Comparison of ENCODE assay signal across 8 cellular contexts in the genomic region with DNA sequence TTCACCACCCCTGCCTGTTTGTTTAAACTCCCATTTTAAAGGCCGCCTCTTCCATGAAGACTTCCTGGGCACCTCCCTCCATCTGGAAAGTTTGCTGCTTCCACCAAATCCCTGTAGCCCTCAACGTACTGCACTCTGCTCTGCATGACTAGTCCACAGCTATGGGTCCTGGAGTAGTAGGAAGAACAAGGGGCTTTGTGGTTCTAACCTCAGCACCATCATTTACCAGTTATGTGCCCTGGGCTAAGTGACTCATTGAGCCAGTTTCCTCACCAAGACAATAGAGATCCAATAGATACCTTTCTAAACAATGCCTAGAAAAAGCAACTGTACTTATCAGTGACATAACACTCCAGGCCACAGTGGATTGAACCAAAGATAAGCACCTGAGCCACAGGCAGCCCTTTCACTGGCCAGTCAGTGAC. TPM values are rescaled to one million over a fixed set of nuclear protein-coding genes. Genes with fewer than 3 reads are reported as not detected.
A peak's percentile ranks its signal among the peaks of the same experiment; 100 is the strongest.
DNase-seq lines count a peak whose midpoint lies in the region; ATAC-seq and TF ChIP-seq lines count a peak whose summit lies in the region.

No MANE protein-coding gene starts in this region.

- CTCF ChIA-PET in HEK293T (lab: Yijun Ruan, JAX), result no interaction called here

- DNase-seq in GM03348 (ENCODE audit: low spot score) (peak; percentile 78), RPMI7951 (ENCODE audit: low read depth) (peak; percentile 98), coronary artery (ENCODE audit: low spot score) (no peak), renal cortical epithelial cell (ENCODE audit: low read depth) (peak; percentile 100), HEK293T (ENCODE audit: extremely low spot score) (no peak), anterior cingulate cortex (lab: John Stamatoyannopoulos, UW) (no peak), NCI-H524 treated with DMSO at 0.1 percent for 48 hours (lab: John Stamatoyannopoulos, UW) (no peak)

- H3K4me3 ChIP-seq in coronary artery, result no peak overlapping the region

- no peak for TF ChIP-seq CTCF in coronary artery (IDR thresholded peaks at IDR 0.05)

- POLR2A ChIA-PET in HEK293T (lab: Yijun Ruan, JAX), result no interaction called here

- no peak for ATAC-seq in GM21723 (IDR thresholded peaks at IDR 0.05; ENCODE audit: unreplicated experiment)

- peak overlapping the region; percentile 76 to 90 for H3K27ac ChIP-seq in coronary artery

TF ChIP-seq in HEK293T, 16 proteins besides CTCF, POLR2A, EP300 and RAD21:
- TF ChIP-seq, protein P1, sequence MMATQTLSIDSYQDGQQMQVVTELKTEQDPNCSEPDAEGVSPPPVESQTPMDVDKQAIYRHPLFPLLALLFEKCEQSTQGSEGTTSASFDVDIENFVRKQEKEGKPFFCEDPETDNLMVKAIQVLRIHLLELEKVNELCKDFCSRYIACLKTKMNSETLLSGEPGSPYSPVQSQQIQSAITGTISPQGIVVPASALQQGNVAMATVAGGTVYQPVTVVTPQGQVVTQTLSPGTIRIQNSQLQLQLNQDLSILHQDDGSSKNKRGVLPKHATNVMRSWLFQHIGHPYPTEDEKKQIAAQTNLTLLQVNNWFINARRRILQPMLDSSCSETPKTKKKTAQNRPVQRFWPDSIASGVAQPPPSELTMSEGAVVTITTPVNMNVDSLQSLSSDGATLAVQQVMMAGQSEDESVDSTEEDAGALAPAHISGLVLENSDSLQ (IDR thresholded peaks at IDR 0.05), result no peak
- TF ChIP-seq BHLHE40 (IDR thresholded peaks at IDR 0.05; ENCODE audit: borderline replicate concordance) (no peak), L3MBTL2 (conservative IDR thresholded peaks at IDR 0.05) (no peak), ARNT (IDR thresholded peaks at IDR 0.05) (no peak), ELF4 (IDR thresholded peaks at IDR 0.05) (no peak), FOXM1 (IDR thresholded peaks at IDR 0.05; ENCODE audit: borderline replicate concordance) (no peak), CTBP1 (IDR thresholded peaks at IDR 0.05; ENCODE audit: borderline replicate concordance) (no peak), ZNF384 (IDR thresholded peaks at IDR 0.05) (no peak), SUZ12 (IDR thresholded peaks at IDR 0.05) (no peak), FOXK2 (IDR thresholded peaks at IDR 0.05) (no peak), LEF1 (IDR thresholded peaks at IDR 0.05; ENCODE audit: borderline replicate concordance) (no peak), NFRKB (IDR thresholded peaks at IDR 0.05) (no peak), TARDBP (IDR thresholded peaks at IDR 0.05) (no peak), HDGF (IDR thresholded peaks at IDR 0.05; ENCODE audit: borderline replicate concordance) (no peak), FOXA1 (IDR thresholded peaks at IDR 0.05) (no peak), SP1 (IDR thresholded peaks at IDR 0.05) (no peak)

RNA-seq across cellular contexts. Expression of a gene that starts 8.5 kb away (rescaled TPM):
- 22.8 and 26.0 TPM in 2 replicates for total RNA-seq in RPMI7951 (2014; rRNA removed; shearing (Covaris generic))
- total RNA-seq in renal cortical epithelial cell, result 42.4 and 68.2 TPM in 2 replicates

Comparison
In these comparisons a context has a peak if more than half of its experiments do, and no peak if none do; other contexts are left out.
1. DNase-seq: peak in GM03348 (single experiment), RPMI7951 (single experiment) and renal cortical epithelial cell (single experiment); none in coronary artery (single experiment), HEK293T (single experiment), anterior cingulate cortex (0 of 58) and NCI-H524 treated with DMSO at 0.1 percent for 48 hours (single experiment).